In the genomic region with DNA sequence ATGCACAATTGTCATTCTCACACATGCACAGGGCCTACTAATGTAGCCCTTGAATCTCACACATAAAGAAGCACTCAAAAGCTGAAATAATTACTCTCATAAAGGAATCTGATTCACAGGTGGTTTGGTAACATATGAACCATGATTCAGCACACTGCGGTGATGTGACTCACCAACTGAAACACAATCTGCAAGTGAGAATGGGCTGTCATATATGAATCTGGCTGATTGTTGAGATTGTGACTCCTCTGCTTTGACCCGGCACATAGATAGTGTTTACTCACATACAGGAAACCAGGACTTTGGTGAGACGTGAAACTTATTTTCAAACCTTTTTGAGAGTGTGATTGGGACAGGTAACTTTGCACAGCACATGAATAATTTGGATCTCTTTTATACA, we compare ENCODE assay signal across 17 cellular contexts. TPM values are rescaled to one million over a fixed set of nuclear protein-coding genes. Genes with fewer than 3 reads are reported as not detected.
DNase-seq lines count a peak whose midpoint lies in the region; ATAC-seq and TF ChIP-seq lines count a peak whose summit lies in the region.
"Not testable (repeated sequence)": the region's sequence is repeated elsewhere in the genome, so short reads cannot be mapped to it uniquely, and the experiment has no call there.
"Had no signal": no experiment of that assay in that cellular context is flagged by ENCODE, and none has a peak within 500 bp of the region (broad histone marks: within the 10 kb centered on the region; RNA-seq: fewer than 3 reads in every experiment).

No MANE protein-coding gene starts in this region.

- not testable (repeated sequence) for H3K4me3 ChIP-seq in body of pancreas

- not testable (repeated sequence) for H3K4me1 Mint-ChIP-seq in stimulated activated naive CD8-positive, alpha-beta T cell treated with anti-CD3 and anti-CD28 coated beads, Interleukin-15, amount 100 ng/mL, for 72 hours

- not testable (repeated sequence) for DNase-seq in body of pancreas; stimulated activated naive CD8-positive, alpha-beta T cell treated with anti-CD3 and anti-CD28 coated beads, Interleukin-15, amount 100 ng/mL, for 72 hours

- H3K9me3 Mint-ChIP-seq in stimulated activated naive CD8-positive, alpha-beta T cell treated with anti-CD3 and anti-CD28 coated beads, Interleukin-15, amount 100 ng/mL, for 72 hours, result not testable (repeated sequence)

- no CpG with 5 or more reads among the region's 3 CpGs for WGBS in body of pancreas, 2 donors

- intact Hi-C loops in body of pancreas (cut with DNase I), result not testable (repeated sequence)

- H3K9me3 ChIP-seq in body of pancreas, result not testable (repeated sequence)

- not testable (repeated sequence) for TF ChIP-seq CTCF in body of pancreas (IDR thresholded peaks at IDR 0.05)

- H3K27ac Mint-ChIP-seq in stimulated activated naive CD8-positive, alpha-beta T cell treated with anti-CD3 and anti-CD28 coated beads, Interleukin-15, amount 100 ng/mL, for 72 hours, result not testable (repeated sequence)

- not testable (repeated sequence) for TF ChIP-seq POLR2A in body of pancreas (IDR thresholded peaks at IDR 0.05)

- H3K4me1 ChIP-seq in body of pancreas, result not testable (repeated sequence)

- ATAC-seq in GM18868 (IDR thresholded peaks at IDR 0.05; ENCODE audit: unreplicated experiment) (peak; percentile 87), GM21447 (IDR thresholded peaks at IDR 0.05; ENCODE audit: unreplicated experiment) (peak; percentile 85), HG02642 (IDR thresholded peaks at IDR 0.05; ENCODE audit: poor library complexity, unreplicated experiment) (peak; percentile 73), HG03196 (IDR thresholded peaks at IDR 0.05; ENCODE audit: unreplicated experiment) (peak; percentile 86), HG03460 (IDR thresholded peaks at IDR 0.05; ENCODE audit: unreplicated experiment) (peak; percentile 85), body of pancreas (peak; percentile 42)
- ATAC-seq in activated CD4-positive, CD25-positive, alpha-beta regulatory T cell treated with anti-CD3 and anti-CD28 coated beads, Interleukin-2, amount 50 U/mL, for 24 hours, result peak; percentile 76 to 84
- peak; percentile 80 for ATAC-seq in stimulated activated naive CD8-positive, alpha-beta T cell treated with anti-CD3 and anti-CD28 coated beads, Interleukin-15, amount 100 ng/mL, for 72 hours

- H3K27ac ChIP-seq in body of pancreas, result not testable (repeated sequence)

- H3K27me3 Mint-ChIP-seq in stimulated activated naive CD8-positive, alpha-beta T cell treated with anti-CD3 and anti-CD28 coated beads, Interleukin-15, amount 100 ng/mL, for 72 hours, result not testable (repeated sequence)

- not testable (repeated sequence) for H3K4me3 Mint-ChIP-seq in stimulated activated naive CD8-positive, alpha-beta T cell treated with anti-CD3 and anti-CD28 coated beads, Interleukin-15, amount 100 ng/mL, for 72 hours

- not testable (repeated sequence) for H3K27me3 ChIP-seq in body of pancreas

- not testable (repeated sequence) for H3K36me3 ChIP-seq in body of pancreas (replicated peaks in 1 of 2; ENCODE audit: insufficient read depth in 1 of 2, low read depth in 2 of 2)

RNA-seq across cellular contexts. Expression of a gene that starts 7.8 kb away (rescaled TPM):
- total RNA-seq in body of pancreas, result not detected
- total RNA-seq: A172; CD4-positive, CD25-positive, alpha-beta regulatory T cell; GM23248; H7; HT-29; PC-9; Right ventricle myocardium superior; RPMI7951; SJSA1 had no signal
